1 cellular context compared by ENCODE assay signal in the genomic region with DNA sequence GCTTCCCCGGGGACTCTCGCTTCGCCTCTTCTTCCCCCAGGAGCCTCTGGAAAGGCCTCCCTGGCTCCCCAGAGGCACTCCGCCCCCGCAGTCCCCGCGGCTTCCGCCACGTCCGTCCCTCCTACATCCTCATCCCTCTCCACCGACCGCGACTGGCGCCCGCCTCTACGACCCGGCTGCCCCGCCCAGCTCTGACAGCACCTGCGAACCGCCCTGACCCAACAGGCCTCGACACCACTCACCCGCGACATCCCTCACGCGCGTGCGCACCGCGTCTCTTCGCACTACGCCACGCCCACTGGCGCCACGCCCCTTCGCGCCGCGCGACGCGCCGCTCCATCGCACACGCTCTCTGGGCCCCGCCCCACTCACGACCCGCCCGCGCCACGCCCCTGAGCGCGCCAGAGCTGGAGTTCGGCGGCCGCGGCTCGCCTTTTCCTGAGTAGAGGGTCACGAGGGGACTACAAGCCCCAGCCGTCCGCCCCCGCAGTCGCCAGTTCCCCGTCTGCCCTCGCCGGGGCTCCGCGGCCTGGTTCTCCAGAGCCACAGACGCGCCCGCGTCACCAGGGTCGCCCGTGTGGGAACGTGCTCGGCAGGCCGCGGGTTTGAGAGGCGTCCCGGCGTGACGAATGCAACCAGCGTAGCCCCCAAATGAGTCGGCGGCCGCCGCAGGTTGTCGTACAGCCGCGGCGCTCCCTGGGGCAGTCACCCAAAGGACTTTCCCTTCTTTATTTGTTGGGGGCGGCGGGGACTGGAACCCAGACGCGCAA.
A peak's percentile ranks its signal among the peaks of the same experiment; 100 is the strongest.
TF ChIP-seq lines count a peak whose summit lies in the region.

No MANE protein-coding gene starts in this region.

TF ChIP-seq in K562, 482 proteins besides CTCF, POLR2A, EP300 and RAD21 (continued from another document and continues in another):
- TF ChIP-seq ETV5 (CRISPR knock-in tag; IDR thresholded peaks at IDR 0.05; ENCODE audit: low read depth) (peak; percentile 3; the same call in 1 of the 2 replicates), NFE2 (IDR thresholded peaks at IDR 0.05; ENCODE audit: low read depth) (no peak), KDM4B (IDR thresholded peaks at IDR 0.05; ENCODE audit: borderline replicate concordance in 2 of 2, low read depth in 1 of 2) (peak in 1 of 2 experiments; percentile 83; a peak in 2 of 4 replicates), BRCA1 (IDR thresholded peaks at IDR 0.05) (no peak), BRCA1 (CRISPR knock-in tag; IDR thresholded peaks at IDR 0.05) (no peak), MAZ (CRISPR knock-in tag; conservative IDR thresholded peaks at IDR 0.05 in 1 of 2, IDR thresholded peaks at IDR 0.05 in 1 of 2) (peak; percentile 46 to 93), NFIC (IDR thresholded peaks at IDR 0.05) (peak; percentile 29; the same call in 1 of the 2 replicates), ZNF780A (CRISPR knock-in tag; IDR thresholded peaks at IDR 0.05) (no peak), ZNF644 (tag; IDR thresholded peaks at IDR 0.05; ENCODE audit: low read depth) (no peak; the same call in 1 of the 2 replicates), THAP7 (CRISPR knock-in tag; IDR thresholded peaks at IDR 0.05) (no peak), RBM22 (IDR thresholded peaks at IDR 0.05; ENCODE audit: low read depth, low read length, poor library complexity, severe bottlenecking) (peak; percentile 67), ZFP1 (CRISPR knock-in tag; IDR thresholded peaks at IDR 0.05) (no peak), CCNT2 (IDR thresholded peaks at IDR 0.05; ENCODE audit: borderline replicate concordance, extremely low read depth, insufficient read length, low read depth, low read length) (peak; percentile 79), GTF2B (IDR thresholded peaks at IDR 0.05; ENCODE audit: extremely low read depth, insufficient read length) (no peak), E2F5 (CRISPR knock-in tag; IDR thresholded peaks at IDR 0.05) (peak; percentile 89), ZNF696 (CRISPR knock-in tag; conservative IDR thresholded peaks at IDR 0.05) (no peak), U2AF1 (optimal IDR thresholded peaks at IDR 0.05; ENCODE audit: low read depth, low read length) (peak; percentile 75), PTTG1 (tag; IDR thresholded peaks at IDR 0.05; ENCODE audit: low read depth) (no peak), SRF (CRISPR knock-in tag; IDR thresholded peaks at IDR 0.05) (0 out of 4 replicates have a peak, but pooled peaks of 1 of the 2 experiments have one; percentile 29), HSF4 (CRISPR knock-in tag; IDR thresholded peaks at IDR 0.05; ENCODE audit: borderline replicate concordance) (no peak), WHSC1 (IDR thresholded peaks at IDR 0.05; ENCODE audit: low read length) (no peak), ZKSCAN8 (CRISPR knock-in tag; IDR thresholded peaks at IDR 0.05) (no peak), ZNF41 (CRISPR knock-in tag; conservative IDR thresholded peaks at IDR 0.05) (0 out of 2 replicates have a peak, but pooled peaks have one; percentile 51), ZNF124 (CRISPR knock-in tag; IDR thresholded peaks at IDR 0.05) (no peak), RAD51 (IDR thresholded peaks at IDR 0.05; ENCODE audit: borderline replicate concordance, low read depth) (peak; percentile 39; the same call in 1 of the 2 replicates), NFYB (IDR thresholded peaks at IDR 0.05; ENCODE audit: extremely low read depth, insufficient read length) (no peak), ZBTB34 (CRISPR knock-in tag; IDR thresholded peaks at IDR 0.05) (no peak), HMGN3 (IDR thresholded peaks at IDR 0.05; ENCODE audit: borderline replicate concordance, extremely low read depth, insufficient read length, low read depth, low read length) (no peak), RBM15 (IDR thresholded peaks at IDR 0.05; ENCODE audit: insufficient read depth, low read length) (no peak), KLF13 (tag; IDR thresholded peaks at IDR 0.05; ENCODE audit: borderline replicate concordance, low read depth) (peak; percentile 98), PCBP1 (IDR thresholded peaks at IDR 0.05; ENCODE audit: low read depth, low read length, poor library complexity, severe bottlenecking) (peak; percentile 55), ZNF318 (IDR thresholded peaks at IDR 0.05; ENCODE audit: borderline replicate concordance in 1 of 2, low read depth in 1 of 2) (no peak), SAFB (IDR thresholded peaks at IDR 0.05; ENCODE audit: borderline replicate concordance, low read depth, low read length) (peak; percentile 91), ZNF561 (CRISPR knock-in tag; conservative IDR thresholded peaks at IDR 0.05) (no peak), SRSF1 (IDR thresholded peaks at IDR 0.05; ENCODE audit: low read depth, low read length) (no peak), HNRNPK (IDR thresholded peaks at IDR 0.05; ENCODE audit: low read depth, low read length, poor library complexity, severe bottlenecking) (no peak), RBBP5 (IDR thresholded peaks at IDR 0.05; ENCODE audit: borderline replicate concordance, insufficient read depth, low read length, poor library complexity, severe bottlenecking) (peak; percentile 78)
- TF ChIP-seq, protein P1, sequence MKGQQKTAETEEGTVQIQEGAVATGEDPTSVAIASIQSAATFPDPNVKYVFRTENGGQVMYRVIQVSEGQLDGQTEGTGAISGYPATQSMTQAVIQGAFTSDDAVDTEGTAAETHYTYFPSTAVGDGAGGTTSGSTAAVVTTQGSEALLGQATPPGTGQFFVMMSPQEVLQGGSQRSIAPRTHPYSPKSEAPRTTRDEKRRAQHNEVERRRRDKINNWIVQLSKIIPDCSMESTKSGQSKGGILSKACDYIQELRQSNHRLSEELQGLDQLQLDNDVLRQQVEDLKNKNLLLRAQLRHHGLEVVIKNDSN (CRISPR knock-in tag; IDR thresholded peaks at IDR 0.05): peak; percentile 68; the same call in 1 of the 2 replicates
- TF ChIP-seq, protein P2, sequence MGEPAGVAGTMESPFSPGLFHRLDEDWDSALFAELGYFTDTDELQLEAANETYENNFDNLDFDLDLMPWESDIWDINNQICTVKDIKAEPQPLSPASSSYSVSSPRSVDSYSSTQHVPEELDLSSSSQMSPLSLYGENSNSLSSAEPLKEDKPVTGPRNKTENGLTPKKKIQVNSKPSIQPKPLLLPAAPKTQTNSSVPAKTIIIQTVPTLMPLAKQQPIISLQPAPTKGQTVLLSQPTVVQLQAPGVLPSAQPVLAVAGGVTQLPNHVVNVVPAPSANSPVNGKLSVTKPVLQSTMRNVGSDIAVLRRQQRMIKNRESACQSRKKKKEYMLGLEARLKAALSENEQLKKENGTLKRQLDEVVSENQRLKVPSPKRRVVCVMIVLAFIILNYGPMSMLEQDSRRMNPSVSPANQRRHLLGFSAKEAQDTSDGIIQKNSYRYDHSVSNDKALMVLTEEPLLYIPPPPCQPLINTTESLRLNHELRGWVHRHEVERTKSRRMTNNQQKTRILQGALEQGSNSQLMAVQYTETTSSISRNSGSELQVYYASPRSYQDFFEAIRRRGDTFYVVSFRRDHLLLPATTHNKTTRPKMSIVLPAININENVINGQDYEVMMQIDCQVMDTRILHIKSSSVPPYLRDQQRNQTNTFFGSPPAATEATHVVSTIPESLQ (CRISPR knock-in tag; IDR thresholded peaks at IDR 0.05): no peak
- TF ChIP-seq, protein P3, sequence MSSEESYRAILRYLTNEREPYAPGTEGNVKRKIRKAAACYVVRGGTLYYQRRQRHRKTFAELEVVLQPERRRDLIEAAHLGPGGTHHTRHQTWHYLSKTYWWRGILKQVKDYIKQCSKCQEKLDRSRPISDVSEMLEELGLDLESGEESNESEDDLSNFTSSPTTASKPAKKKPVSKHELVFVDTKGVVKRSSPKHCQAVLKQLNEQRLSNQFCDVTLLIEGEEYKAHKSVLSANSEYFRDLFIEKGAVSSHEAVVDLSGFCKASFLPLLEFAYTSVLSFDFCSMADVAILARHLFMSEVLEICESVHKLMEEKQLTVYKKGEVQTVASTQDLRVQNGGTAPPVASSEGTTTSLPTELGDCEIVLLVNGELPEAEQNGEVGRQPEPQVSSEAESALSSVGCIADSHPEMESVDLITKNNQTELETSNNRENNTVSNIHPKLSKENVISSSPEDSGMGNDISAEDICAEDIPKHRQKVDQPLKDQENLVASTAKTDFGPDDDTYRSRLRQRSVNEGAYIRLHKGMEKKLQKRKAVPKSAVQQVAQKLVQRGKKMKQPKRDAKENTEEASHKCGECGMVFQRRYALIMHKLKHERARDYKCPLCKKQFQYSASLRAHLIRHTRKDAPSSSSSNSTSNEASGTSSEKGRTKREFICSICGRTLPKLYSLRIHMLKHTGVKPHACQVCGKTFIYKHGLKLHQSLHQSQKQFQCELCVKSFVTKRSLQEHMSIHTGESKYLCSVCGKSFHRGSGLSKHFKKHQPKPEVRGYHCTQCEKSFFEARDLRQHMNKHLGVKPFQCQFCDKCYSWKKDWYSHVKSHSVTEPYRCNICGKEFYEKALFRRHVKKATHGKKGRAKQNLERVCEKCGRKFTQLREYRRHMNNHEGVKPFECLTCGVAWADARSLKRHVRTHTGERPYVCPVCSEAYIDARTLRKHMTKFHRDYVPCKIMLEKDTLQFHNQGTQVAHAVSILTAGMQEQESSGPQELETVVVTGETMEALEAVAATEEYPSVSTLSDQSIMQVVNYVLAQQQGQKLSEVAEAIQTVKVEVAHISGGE (CRISPR knock-in tag; IDR thresholded peaks at IDR 0.05): peak in 2 of 3 experiments; percentile 28 to 72; a peak in 3 of 6 replicates
